Comparison of ENCODE assay signal across 2 cellular contexts in genomic region chr7:2197436-2198155, GRCh38.
TF ChIP-seq lines count a peak whose summit lies in the region.

No MANE protein-coding gene starts in this region.

TF ChIP-seq in SK-N-SH, 30 proteins besides CTCF, POLR2A, EP300 and RAD21:
- TF ChIP-seq GATA2 (CRISPR knock-in tag; IDR thresholded peaks at IDR 0.05) = no peak
- no peak for TF ChIP-seq USF1 (IDR thresholded peaks at IDR 0.05; ENCODE audit: borderline replicate concordance, low read depth)
- no peak for TF ChIP-seq TCF12 (IDR thresholded peaks at IDR 0.05)
- no peak for TF ChIP-seq RXRA (IDR thresholded peaks at IDR 0.05; ENCODE audit: borderline replicate concordance, low read depth)
- no peak for TF ChIP-seq SIN3A (IDR thresholded peaks at IDR 0.05; ENCODE audit: borderline replicate concordance, low read depth, low read length)
- no peak for TF ChIP-seq USF2 (IDR thresholded peaks at IDR 0.05; ENCODE audit: borderline replicate concordance, low read depth, low read length)

TF ChIP-seq in SK-N-SH treated with all-trans-retinoic acid at 6 μM for 48 hours, 23 proteins besides CTCF, POLR2A, EP300 and RAD21:
- TF ChIP-seq ARNTL (CRISPR knock-in tag; IDR thresholded peaks at IDR 0.05; ENCODE audit: borderline replicate concordance, low read depth) = no peak
- TF ChIP-seq ISL1 (CRISPR knock-in tag; IDR thresholded peaks at IDR 0.05) = no peak
- TF ChIP-seq ZNF70 (CRISPR knock-in tag; IDR thresholded peaks at IDR 0.05) = no peak
- no peak for TF ChIP-seq GLIS3 (CRISPR knock-in tag; IDR thresholded peaks at IDR 0.05)
- no peak for TF ChIP-seq ZNF565 (CRISPR knock-in tag; conservative IDR thresholded peaks at IDR 0.05; ENCODE audit: low read depth)
- TF ChIP-seq CREB5 (CRISPR knock-in tag; IDR thresholded peaks at IDR 0.05; ENCODE audit: low read depth) = no peak
- no peak for TF ChIP-seq BACH2 (CRISPR knock-in tag; IDR thresholded peaks at IDR 0.05; ENCODE audit: borderline replicate concordance)
- no peak for TF ChIP-seq ZFP3 (CRISPR knock-in tag; IDR thresholded peaks at IDR 0.05)
- no peak for TF ChIP-seq OSR1 (CRISPR knock-in tag; IDR thresholded peaks at IDR 0.05)
- TF ChIP-seq RARB (CRISPR knock-in tag; IDR thresholded peaks at IDR 0.05) = no peak
- no peak for TF ChIP-seq POU6F1 (CRISPR knock-in tag; IDR thresholded peaks at IDR 0.05; ENCODE audit: borderline replicate concordance, low read depth)
- no peak for TF ChIP-seq TOX (CRISPR knock-in tag; IDR thresholded peaks at IDR 0.05; ENCODE audit: borderline replicate concordance)
- TF ChIP-seq PATZ1 (CRISPR knock-in tag; IDR thresholded peaks at IDR 0.05; ENCODE audit: borderline replicate concordance) = no peak
- no peak for TF ChIP-seq TCF4 (CRISPR knock-in tag; IDR thresholded peaks at IDR 0.05; ENCODE audit: borderline replicate concordance)
- no peak for TF ChIP-seq ZFP30 (CRISPR knock-in tag; IDR thresholded peaks at IDR 0.05)
- TF ChIP-seq ESRRG (CRISPR knock-in tag; IDR thresholded peaks at IDR 0.05) = no peak
- TF ChIP-seq TSHZ2 (CRISPR knock-in tag; IDR thresholded peaks at IDR 0.05) = no peak
- no peak for TF ChIP-seq CSDC2 (CRISPR knock-in tag; IDR thresholded peaks at IDR 0.05)
- no peak for TF ChIP-seq PPARA (CRISPR knock-in tag; IDR thresholded peaks at IDR 0.05; ENCODE audit: borderline replicate concordance)
